17 cellular contexts compared by ENCODE assay signal in the genomic region with DNA sequence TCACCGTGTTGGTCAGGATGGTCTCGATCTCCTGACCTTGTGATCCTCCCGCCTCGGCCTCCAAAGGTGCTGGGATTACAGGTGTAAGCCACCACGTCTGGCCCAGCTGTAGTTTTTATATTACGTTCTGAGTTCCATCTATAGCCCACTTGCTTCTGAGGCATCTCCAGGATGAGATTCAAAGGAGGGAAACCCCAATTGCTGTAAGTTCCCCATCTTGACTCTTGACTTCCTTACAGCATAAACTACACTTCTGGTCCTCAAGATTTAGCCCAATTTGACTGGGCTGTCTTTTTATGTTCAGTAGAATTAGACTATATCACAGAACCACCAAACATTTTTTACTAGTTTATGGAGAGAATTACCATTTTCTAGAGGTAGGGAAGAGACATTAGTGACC. TPM values are rescaled to one million over a fixed set of nuclear protein-coding genes. Genes with fewer than 3 reads are reported as not detected.
A peak's percentile ranks its signal among the peaks of the same experiment; 100 is the strongest.
DNase-seq lines count a peak whose midpoint lies in the region; ATAC-seq lines count a peak whose summit lies in the region.
"Had no signal": no experiment of that assay in that cellular context is flagged by ENCODE, and none has a peak within 500 bp of the region (broad histone marks: within the 10 kb centered on the region; RNA-seq: fewer than 3 reads in every experiment).

No MANE protein-coding gene starts in this region.

- no peak overlapping the region for H3K4me3 Mint-ChIP-seq in activated naive CD4-positive, alpha-beta T cell treated with anti-CD3 and anti-CD28 coated beads, Interleukin-2, amount 10 ng/mL, durations not matched to agents 7 days and 5 days
- H3K4me3 Mint-ChIP-seq in activated naive CD8-positive, alpha-beta T cell, result no peak overlapping the region
- H3K4me3 Mint-ChIP-seq in naive thymus-derived CD4-positive, alpha-beta T cell, result no peak overlapping the region

- peaks cover 7 to 8% of the 10 kb centered on the region in 2 donors for H3K4me1 ChIP-seq in naive thymus-derived CD4-positive, alpha-beta T cell (ENCODE audit: control insufficient read depth in 2 of 2, insufficient read depth in 2 of 2, low read length in 2 of 2)

- peak overlapping the region; percentile 9 to 78 for H3K27ac Mint-ChIP-seq in activated naive CD4-positive, alpha-beta T cell treated with anti-CD3 and anti-CD28 coated beads, Interleukin-2, amount 50 U/mL, for 72 hours
- no peak overlapping the region for H3K27ac Mint-ChIP-seq in activated naive CD4-positive, alpha-beta T cell treated with anti-CD3 and anti-CD28 coated beads, Interleukin-2, amount 10 ng/mL, durations not matched to agents 7 days and 5 days
- peak overlapping the region; percentile 79 for H3K27ac Mint-ChIP-seq in activated naive CD8-positive, alpha-beta T cell
- peak overlapping the region in 8 of 9 donors; percentile 7 to 88 (median 44) for H3K27ac Mint-ChIP-seq in naive thymus-derived CD4-positive, alpha-beta T cell

- CTCF ChIA-PET in activated naive CD4-positive, alpha-beta T cell treated with anti-CD3 and anti-CD28 coated beads, Interleukin-2, amount 10 ng/mL, durations not matched to agents 7 days and 5 days (lab: Charles Lee), result no interaction called here
- CTCF ChIA-PET in naive thymus-derived CD4-positive, alpha-beta T cell (lab: Charles Lee), result no interaction called here

- peak overlapping the region; percentile 48 for H3K27ac ChIP-seq in naive thymus-derived CD4-positive, alpha-beta T cell (ENCODE audit: low read depth, low read length)
- H3K27ac ChIP-seq: RWPE1 had no signal

- POLR2A ChIA-PET in naive thymus-derived CD4-positive, alpha-beta T cell (lab: Charles Lee), result interaction anchor here (1.7 to 2.2 kb wide), 2 partner anchors 11 to 17 kb away, joined by 3 to 8 read pairs; no protein-coding TSS in a partner anchor

- peaks cover 23% of the 10 kb centered on the region for H3K4me1 Mint-ChIP-seq in activated naive CD4-positive, alpha-beta T cell treated with anti-CD3 and anti-CD28 coated beads, Interleukin-2, amount 10 ng/mL, durations not matched to agents 7 days and 5 days
- peaks cover 48% of the 10 kb centered on the region for H3K4me1 Mint-ChIP-seq in activated naive CD8-positive, alpha-beta T cell (ENCODE audit: low read depth)
- peaks cover 28 to 78% (median 66%) of the 10 kb centered on the region in 7 donors for H3K4me1 Mint-ChIP-seq in naive thymus-derived CD4-positive, alpha-beta T cell

- no peaks in the 10 kb centered on the region for H3K27me3 Mint-ChIP-seq in activated naive CD4-positive, alpha-beta T cell treated with anti-CD3 and anti-CD28 coated beads, Interleukin-2, amount 10 ng/mL, durations not matched to agents 7 days and 5 days
- H3K27me3 Mint-ChIP-seq in activated naive CD8-positive, alpha-beta T cell, result no peaks in the 10 kb centered on the region
- no peaks in the 10 kb centered on the region for H3K27me3 Mint-ChIP-seq in naive thymus-derived CD4-positive, alpha-beta T cell
- H3K27me3 Mint-ChIP-seq: CD8-positive, alpha-beta memory T cell had no signal

- no peak overlapping the region for H3K4me3 ChIP-seq in naive thymus-derived CD4-positive, alpha-beta T cell (ENCODE audit: low read length)

- peaks cover 24 to 32% of the 10 kb centered on the region in 2 donors for H3K36me3 Mint-ChIP-seq in activated naive CD4-positive, alpha-beta T cell treated with anti-CD3 and anti-CD28 coated beads, Interleukin-2, amount 50 U/mL, for 72 hours
- H3K36me3 Mint-ChIP-seq in activated naive CD4-positive, alpha-beta T cell treated with anti-CD3 and anti-CD28 coated beads, Interleukin-2, amount 10 ng/mL, durations not matched to agents 7 days and 5 days, result peaks cover 73% of the 10 kb centered on the region
- peaks cover 16% of the 10 kb centered on the region for H3K36me3 Mint-ChIP-seq in activated naive CD8-positive, alpha-beta T cell
- peaks cover 13 to 65% (median 42%) of the 10 kb centered on the region in 5 donors for H3K36me3 Mint-ChIP-seq in naive thymus-derived CD4-positive, alpha-beta T cell

- no peak for ATAC-seq in activated naive CD4-positive, alpha-beta T cell treated with anti-CD3 and anti-CD28 coated beads, Interleukin-2, amount 50 U/mL, for 72 hours
- no peak for ATAC-seq in naive thymus-derived CD4-positive, alpha-beta T cell

- no peak for DNase-seq in activated naive CD4-positive, alpha-beta T cell treated with anti-CD3 and anti-CD28 coated beads, Interleukin-2, amount 50 U/mL, for 72 hours (ENCODE audit: low spot score in 2 of 2)
- no peak for DNase-seq in activated naive CD4-positive, alpha-beta T cell treated with anti-CD3 and anti-CD28 coated beads, Interleukin-2, amount 10 ng/mL, durations not matched to agents 7 days and 5 days
- no peak for DNase-seq in naive thymus-derived CD4-positive, alpha-beta T cell
- no peak for DNase-seq in stimulated activated CD4-positive, alpha-beta T cell treated with anti-CD3 and anti-CD28 coated beads, Interleukin-12 subunit alpha, Interleukin-12 subunit beta, amount 100 ng/mL, for 4 hours
- DNase-seq in NCI-H1048 (lab: John Stamatoyannopoulos, UW) (no peak), germinal center (ENCODE audit: low spot score) (no peak)
- DNase-seq: CD8-positive, alpha-beta memory T cell; DMS79; KBM-7; NCI-H1436 treated with DMSO at 0.1 percent for 48 hours; NCI-H2029 treated with DMSO at 0.1 percent for 48 hours; NCI-H2171 treated with DMSO at 0.1 percent for 48 hours; NCI-H446 treated with DMSO at 0.1 percent for 48 hours; NK-92 treated with Interleukin-12 subunit alpha and Interleukin-12 subunit beta, amount 100 ng/mL, for 24 hours had no signal

- intact Hi-C loops in naive thymus-derived CD4-positive, alpha-beta T cell (cut with micrococcal nuclease), result no loop called here

- H3K27me3 ChIP-seq in naive thymus-derived CD4-positive, alpha-beta T cell (ENCODE audit: control insufficient read depth in 2 of 2, insufficient read depth in 2 of 2, low read length in 2 of 2), result no peaks in the 10 kb centered on the region

- no peaks in the 10 kb centered on the region for H3K9me3 Mint-ChIP-seq in activated naive CD4-positive, alpha-beta T cell treated with anti-CD3 and anti-CD28 coated beads, Interleukin-2, amount 50 U/mL, for 72 hours
- H3K9me3 Mint-ChIP-seq in activated naive CD4-positive, alpha-beta T cell treated with anti-CD3 and anti-CD28 coated beads, Interleukin-2, amount 10 ng/mL, durations not matched to agents 7 days and 5 days, result no peaks in the 10 kb centered on the region
- no peaks in the 10 kb centered on the region for H3K9me3 Mint-ChIP-seq in activated naive CD8-positive, alpha-beta T cell (ENCODE audit: low read depth)
- no peaks in the 10 kb centered on the region for H3K9me3 Mint-ChIP-seq in naive thymus-derived CD4-positive, alpha-beta T cell
- H3K9me3 Mint-ChIP-seq: CD8-positive, alpha-beta memory T cell had no signal

- peaks cover 17 to 84% (median 30%) of the 10 kb centered on the region in 3 experiments for H3K36me3 ChIP-seq in naive thymus-derived CD4-positive, alpha-beta T cell (ENCODE audit: control insufficient read depth in 2 of 3, insufficient read depth in 3 of 3, low read length in 3 of 3)

- no peaks in the 10 kb centered on the region for H3K9me3 ChIP-seq in naive thymus-derived CD4-positive, alpha-beta T cell (ENCODE audit: control insufficient read depth in 2 of 3, low read length in 3 of 3)

RNA-seq across cellular contexts. Expression of a gene that starts 44.3 kb away (rescaled TPM):
- 100 to 1,000 TPM in 1 of 2 donors, 10 to 100 TPM in 1; 79.2 to 130 TPM for total RNA-seq in activated naive CD4-positive, alpha-beta T cell treated with anti-CD3 and anti-CD28 coated beads, Interleukin-2, amount 50 U/mL, for 72 hours
- 100 to 1,000 TPM in 3 of 5 experiments, 10 to 100 TPM in 2; 80.4 to 200 (median 119) TPM for total RNA-seq in naive thymus-derived CD4-positive, alpha-beta T cell
- 100 to 1,000 TPM in 1 of 2 donors, 10 to 100 TPM in 1; 75.9 to 123 TPM for polyA plus RNA-seq in naive thymus-derived CD4-positive, alpha-beta T cell

RNA-seq across cellular contexts. Expression of a gene that starts 44.4 kb away (rescaled TPM):
- total RNA-seq in activated naive CD4-positive, alpha-beta T cell treated with anti-CD3 and anti-CD28 coated beads, Interleukin-2, amount 50 U/mL, for 72 hours, result under 1 TPM; 0.09 to 0.19 TPM
- under 1 TPM in 1 of 5 experiments, not detected in 4; 0.15 TPM for total RNA-seq in naive thymus-derived CD4-positive, alpha-beta T cell
- under 1 TPM in 1 of 2 donors, not detected in 1; 0.08 TPM for polyA plus RNA-seq in naive thymus-derived CD4-positive, alpha-beta T cell
- total RNA-seq: OCI-LY7 had no signal
